Comparison of ENCODE assay signal across 10 cellular contexts in the genomic region with DNA sequence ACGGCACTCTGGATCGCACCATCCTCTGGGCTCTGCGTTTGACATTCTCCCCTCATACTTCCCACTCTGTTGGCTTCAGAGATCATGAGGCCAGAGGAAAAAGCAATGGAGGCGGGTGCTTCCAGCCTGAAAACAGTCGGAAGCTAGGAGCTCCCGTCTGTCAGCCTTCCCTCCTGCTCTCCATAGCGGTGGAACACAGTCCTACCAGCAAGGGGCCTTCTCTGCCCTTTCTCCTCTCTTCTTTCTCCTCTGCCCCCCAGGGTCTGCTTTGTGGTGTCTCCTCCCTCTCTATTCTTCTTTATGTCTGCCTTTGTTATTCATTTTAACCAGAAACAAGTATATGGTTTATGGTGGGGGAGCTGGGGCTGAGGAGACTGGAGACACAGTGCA.
"Had no signal": no experiment of that assay in that cellular context is flagged by ENCODE, and none has a peak within 500 bp of the region (broad histone marks: within the 10 kb centered on the region; RNA-seq: fewer than 3 reads in every experiment).

No MANE protein-coding gene starts in this region.

- DNase-seq: activated CD4-positive, alpha-beta T cell treated with anti-CD3 and anti-CD28 coated beads, Interleukin-2, amount 10 ng/mL, durations not matched to agents 7 days and 5 days; activated CD4-positive, CD25-positive, alpha-beta regulatory T cell; activated CD8-positive, alpha-beta memory T cell treated with anti-CD3 and anti-CD28 coated beads for 24 hours; activated naive CD4-positive, alpha-beta T cell treated with anti-CD3 and anti-CD28 coated beads, Interleukin-2, amount 10 ng/mL, durations not matched to agents 7 days and 5 days; heart left ventricle; tibial artery had no signal

- H3K4me3 ChIP-seq: heart left ventricle, right atrium auricular region, tibial artery, vagina had no signal

- H3K27ac ChIP-seq: heart left ventricle, neutrophil, right atrium auricular region, tibial artery, vagina had no signal

- H3K9me3 ChIP-seq: heart left ventricle, neutrophil, right atrium auricular region, tibial artery, vagina had no signal

- ATAC-seq: activated T-helper 17 cell treated with anti-CD3 and anti-CD28 coated beads, Interleukin-2, amount 50 U/mL, for 72 hours had no signal

- H3K36me3 ChIP-seq: heart left ventricle, neutrophil, right atrium auricular region, tibial artery, vagina had no signal
